In the genomic region with DNA sequence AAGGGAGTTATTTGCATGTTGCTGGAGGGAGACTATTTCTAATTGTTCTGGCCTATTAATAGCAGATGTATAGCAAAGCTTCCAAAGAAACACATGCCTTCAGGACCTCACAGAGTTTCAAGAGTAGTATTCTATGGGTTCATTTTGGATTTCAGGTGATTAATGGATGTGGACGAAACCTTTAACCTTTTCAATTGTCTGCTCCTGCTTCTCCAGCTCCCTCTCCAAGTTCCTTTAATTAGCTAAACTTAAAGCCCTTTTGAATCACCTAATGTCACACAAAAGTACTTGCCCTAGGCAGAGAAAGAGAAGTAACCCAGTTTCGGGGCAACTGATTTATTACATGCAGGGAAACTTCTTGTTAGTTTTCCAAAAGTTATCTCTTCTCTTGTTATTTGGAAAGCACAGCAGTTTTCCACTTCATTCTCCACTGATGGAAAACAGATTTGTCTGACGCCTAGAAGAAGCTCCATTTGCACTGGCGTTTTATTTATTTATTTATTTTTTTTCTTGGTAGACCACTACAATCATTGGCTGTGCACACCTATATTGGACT, we compare ENCODE assay signal across 23 cellular contexts.
DNase-seq lines count a peak whose midpoint lies in the region; ATAC-seq, FAIRE-seq and TF ChIP-seq lines count a peak whose summit lies in the region.
"Had no signal": no experiment of that assay in that cellular context is flagged by ENCODE, and none has a peak within 500 bp of the region (broad histone marks: within the 10 kb centered on the region; RNA-seq: fewer than 3 reads in every experiment).

No MANE protein-coding gene starts in this region.

- H2AFZ ChIP-seq in astrocyte (ENCODE audit: low read depth, low read length) = no peak overlapping the region
- no peak overlapping the region for H2AFZ ChIP-seq in neural progenitor cell (replicated peaks)

- no peak overlapping the region for H3K27ac Mint-ChIP-seq in astrocyte (ENCODE audit: unreplicated experiment)
- H3K27ac Mint-ChIP-seq in neural progenitor cell = no peak overlapping the region
- no peak overlapping the region for H3K27ac Mint-ChIP-seq in naive thymus-derived CD4-positive, alpha-beta T cell

- H3K27me3 Mint-ChIP-seq in astrocyte (ENCODE audit: low read depth, unreplicated experiment) (peaks cover 26% of the 10 kb centered on the region), neural progenitor cell (ENCODE audit: insufficient read depth, low read depth) (peaks cover 5% of the 10 kb centered on the region)
- H3K27me3 Mint-ChIP-seq in naive thymus-derived CD4-positive, alpha-beta T cell = peaks cover 0 to 11% (median 0%) of the 10 kb centered on the region in 5 donors

- intact Hi-C loops in naive thymus-derived CD4-positive, alpha-beta T cell (cut with micrococcal nuclease) = no loop called here

- H3K27me3 ChIP-seq in HUES64 (ENCODE audit: insufficient read depth, low read length) (no peaks in the 10 kb centered on the region), astrocyte (ENCODE audit: insufficient read depth, low read length) (peaks cover 3% of the 10 kb centered on the region), neural progenitor cell (no peaks in the 10 kb centered on the region)
- no peaks in the 10 kb centered on the region for H3K27me3 ChIP-seq in naive thymus-derived CD4-positive, alpha-beta T cell (ENCODE audit: control insufficient read depth in 2 of 2, insufficient read depth in 2 of 2, low read length in 2 of 2)
- H3K27me3 ChIP-seq: MG63 had no signal

- H3K9me3 Mint-ChIP-seq in astrocyte (ENCODE audit: unreplicated experiment) (peaks cover 2% of the 10 kb centered on the region), neural progenitor cell (peaks cover 4% of the 10 kb centered on the region)
- H3K9me3 Mint-ChIP-seq in naive thymus-derived CD4-positive, alpha-beta T cell = peaks cover 0 to 3% (median 0%) of the 10 kb centered on the region in 11 donors

- no peak for TF ChIP-seq POLR2A in GM18505 (IDR thresholded peaks at IDR 0.05; ENCODE audit: borderline replicate concordance, extremely low read depth, insufficient read depth, insufficient read length)

- H3K27ac ChIP-seq in HUES64 (ENCODE audit: low read depth, low read length) = no peak overlapping the region
- no peak overlapping the region for H3K27ac ChIP-seq in astrocyte (ENCODE audit: low read depth, low read length)
- peak overlapping the region; percentile 13 for H3K27ac ChIP-seq in neural progenitor cell
- no peak overlapping the region for H3K27ac ChIP-seq in naive thymus-derived CD4-positive, alpha-beta T cell (ENCODE audit: low read depth, low read length)
- H3K27ac ChIP-seq: KMS-11 had no signal

- H3K79me2 ChIP-seq in astrocyte (ENCODE audit: insufficient read depth, low read length) = no peaks in the 10 kb centered on the region
- no peaks in the 10 kb centered on the region for H3K79me2 ChIP-seq in neural progenitor cell (ENCODE audit: low read depth)

- ATAC-seq in HG02973 (IDR thresholded peaks at IDR 0.05; ENCODE audit: unreplicated experiment) (no peak), GM18505 (IDR thresholded peaks at IDR 0.05; ENCODE audit: unreplicated experiment) (no peak)
- ATAC-seq in naive thymus-derived CD4-positive, alpha-beta T cell = no peak
- ATAC-seq: HCT116, HepG2 had no signal

- TF ChIP-seq CTCF in astrocyte (IDR thresholded peaks at IDR 0.05; ENCODE audit: insufficient read depth, low read depth, low read length) (no peak), neural progenitor cell (IDR thresholded peaks at IDR 0.05) (no peak)

- WGBS in HUES64 = 61% methylated on average over 4 of the region's 4 CpGs

- DNase-seq in NCI-H82 (lab: John Stamatoyannopoulos, UW) (peak; percentile 59), astrocyte (ENCODE audit: low read depth) (peak; percentile 23), neural progenitor cell (ENCODE audit: low spot score) (peak; percentile 55)
- no peak for DNase-seq in stimulated activated naive CD4-positive, alpha-beta T cell (lab: John Stamatoyannopoulos, UW)
- DNase-seq in naive thymus-derived CD4-positive, alpha-beta T cell = no peak
- DNase-seq: AML-193, Caco-2, DMS153, MG63, NCI-H1417, NCI-H187 treated with DMSO at 0.1 percent for 48 hours, NCI-H2171, NCI-H446 treated with DMSO at 0.1 percent for 48 hours, NCI-H748 treated with DMSO at 0.1 percent for 48 hours, SHP77 had no signal

- no peak overlapping the region for H3K4me3 Mint-ChIP-seq in astrocyte (ENCODE audit: unreplicated experiment)
- H3K4me3 Mint-ChIP-seq in neural progenitor cell = no peak overlapping the region
- H3K4me3 Mint-ChIP-seq in naive thymus-derived CD4-positive, alpha-beta T cell = no peak overlapping the region
- H3K4me3 Mint-ChIP-seq: CD14-positive monocyte had no signal

- H3K4me2 ChIP-seq in astrocyte (ENCODE audit: low read length) = no peak overlapping the region
- H3K4me2 ChIP-seq in neural progenitor cell = peak overlapping the region; percentile 70
- H3K4me2 ChIP-seq: KMS-11 had no signal

- POLR2A ChIA-PET in naive thymus-derived CD4-positive, alpha-beta T cell (lab: Charles Lee) = no interaction called here

- no peak for FAIRE-seq in astrocyte (lab: Jason Lieb, UNC)
- FAIRE-seq: HepG2, RCC 7860 had no signal

- no peaks in the 10 kb centered on the region for H3K4me1 Mint-ChIP-seq in astrocyte (ENCODE audit: low read depth, unreplicated experiment)
- peaks cover 12% of the 10 kb centered on the region for H3K4me1 Mint-ChIP-seq in neural progenitor cell
- H3K4me1 Mint-ChIP-seq in naive thymus-derived CD4-positive, alpha-beta T cell = peaks cover 0 to 5% (median 0%) of the 10 kb centered on the region in 7 donors

- no peaks in the 10 kb centered on the region for H3K36me3 Mint-ChIP-seq in astrocyte (ENCODE audit: low read depth, unreplicated experiment)
- no peaks in the 10 kb centered on the region for H3K36me3 Mint-ChIP-seq in neural progenitor cell
- peaks cover 0 to 2% (median 0%) of the 10 kb centered on the region in 5 donors for H3K36me3 Mint-ChIP-seq in naive thymus-derived CD4-positive, alpha-beta T cell

- CTCF ChIA-PET in naive thymus-derived CD4-positive, alpha-beta T cell (lab: Charles Lee) = interaction anchor here (0.6 kb wide), 1 partner anchor 26 kb away, joined by 4 read pairs; no protein-coding TSS in a partner anchor

- H4K20me1 ChIP-seq in astrocyte (ENCODE audit: insufficient read depth, low read length) = no peaks in the 10 kb centered on the region
- peaks cover 5% of the 10 kb centered on the region for H4K20me1 ChIP-seq in neural progenitor cell (ENCODE audit: low read depth)

- peaks cover 28% of the 10 kb centered on the region for H3F3A ChIP-seq in neural progenitor cell (ENCODE audit: low read depth)

- H3K36me3 ChIP-seq in HUES64 (ENCODE audit: insufficient read depth, low read length) (no peaks in the 10 kb centered on the region), astrocyte (ENCODE audit: insufficient read depth, low read length) (no peaks in the 10 kb centered on the region), neural progenitor cell (no peaks in the 10 kb centered on the region)
- H3K36me3 ChIP-seq in naive thymus-derived CD4-positive, alpha-beta T cell (ENCODE audit: control insufficient read depth in 2 of 3, insufficient read depth in 3 of 3, low read length in 3 of 3) = no peaks in the 10 kb centered on the region
- H3K36me3 ChIP-seq: MG63 had no signal

- H3K9ac ChIP-seq in HUES64 (ENCODE audit: low read depth, low read length) (peak overlapping the region; percentile 11; the same call in 1 of the 2 replicates), astrocyte (ENCODE audit: low read length) (no peak overlapping the region), neural progenitor cell (no peak overlapping the region)
- H3K9ac ChIP-seq: KMS-11 had no signal

- H3K9me3 ChIP-seq in HUES64 (ENCODE audit: insufficient read depth, low read depth, low read length) (no peaks in the 10 kb centered on the region), astrocyte (ENCODE audit: insufficient read depth, low read depth, low read length) (no peaks in the 10 kb centered on the region), neural progenitor cell (ENCODE audit: low read depth) (no peaks in the 10 kb centered on the region)
- no peaks in the 10 kb centered on the region for H3K9me3 ChIP-seq in naive thymus-derived CD4-positive, alpha-beta T cell (ENCODE audit: control insufficient read depth in 2 of 3, low read length in 3 of 3)
- H3K9me3 ChIP-seq: Caco-2, MG63 had no signal

- H3K4me1 ChIP-seq in HUES64 (ENCODE audit: insufficient read depth, low read length) (peaks cover 21% of the 10 kb centered on the region), astrocyte (ENCODE audit: insufficient read depth, low read length) (peaks cover 3% of the 10 kb centered on the region), neural progenitor cell (peaks cover 42% of the 10 kb centered on the region)
- H3K4me1 ChIP-seq in naive thymus-derived CD4-positive, alpha-beta T cell (ENCODE audit: control insufficient read depth in 2 of 2, insufficient read depth in 2 of 2, low read length in 2 of 2) = no peaks in the 10 kb centered on the region
- H3K4me1 ChIP-seq: Caco-2 had no signal

- H3K4me3 ChIP-seq in HUES64 (ENCODE audit: low read length) (no peak overlapping the region), astrocyte (ENCODE audit: insufficient read depth, low read depth, low read length) (no peak overlapping the region), neural progenitor cell (peak overlapping the region; percentile 18)
- no peak overlapping the region for H3K4me3 ChIP-seq in naive thymus-derived CD4-positive, alpha-beta T cell (ENCODE audit: low read length)
- H3K4me3 ChIP-seq: MG63 had no signal

Comparison
In these comparisons a context has a peak if more than half of its experiments do, and no peak if none do; other contexts are left out.
1. DNase-seq: peak in NCI-H82 (single experiment), astrocyte (single experiment) and neural progenitor cell (single experiment); none in stimulated activated naive CD4-positive, alpha-beta T cell (0 of 6) and naive thymus-derived CD4-positive, alpha-beta T cell (0 of 9).